In genomic region chr10:50397312-50398140, GRCh38 we compare ENCODE assay signal across 8 cellular contexts.
A peak's percentile ranks its signal among the peaks of the same experiment; 100 is the strongest.
DNase-seq lines count a peak whose midpoint lies in the region; ATAC-seq and TF ChIP-seq lines count a peak whose summit lies in the region.

No MANE protein-coding gene starts in this region.

- H3K4me3 ChIP-seq in GM12864 (ENCODE audit: low read depth, low read length) = peak overlapping the region; percentile 19; the same call in 1 of the 2 replicates
- no peak overlapping the region for H3K4me3 ChIP-seq in Peyer's patch

- no peak overlapping the region for H3K27ac ChIP-seq in Peyer's patch

- no peaks in the 10 kb centered on the region for H3K9me3 Mint-ChIP-seq in central memory CD8-positive, alpha-beta T cell

- H3K4me1 Mint-ChIP-seq in central memory CD8-positive, alpha-beta T cell = peaks cover 54% of the 10 kb centered on the region

- H3K4me1 ChIP-seq in Peyer's patch = no peaks in the 10 kb centered on the region

- DNase-seq in GM12864 (ENCODE audit: low read depth) (no peak), Peyer's patch (no peak), Ammon's horn (ENCODE audit: low spot score) (no peak), NCI-H446 treated with DMSO at 0.1 percent for 48 hours (lab: John Stamatoyannopoulos, UW) (no peak)
- no peak for DNase-seq in central memory CD8-positive, alpha-beta T cell (ENCODE audit: low spot score in 2 of 2)

- peak overlapping the region; percentile 69 for H3K4me3 Mint-ChIP-seq in central memory CD8-positive, alpha-beta T cell

- H3K27ac Mint-ChIP-seq in central memory CD8-positive, alpha-beta T cell (ENCODE audit: low read depth) = peak overlapping the region; percentile 32

- no peak for TF ChIP-seq POLR2A in Peyer's patch (IDR thresholded peaks at IDR 0.05)

- no peaks in the 10 kb centered on the region for H3K27me3 Mint-ChIP-seq in central memory CD8-positive, alpha-beta T cell

- H3K36me3 Mint-ChIP-seq in central memory CD8-positive, alpha-beta T cell (ENCODE audit: insufficient read depth) = peaks cover 10% of the 10 kb centered on the region

- peak; percentile 30 for ATAC-seq in GM19463 (IDR thresholded peaks at IDR 0.05; ENCODE audit: unreplicated experiment)
- peak; percentile 29 for ATAC-seq in HG03139 (IDR thresholded peaks at IDR 0.05; ENCODE audit: unreplicated experiment)
- ATAC-seq in central memory CD8-positive, alpha-beta T cell (replicated peaks; ENCODE audit: extremely low read depth, poor library complexity, severe bottlenecking) = peak; percentile 50
- no peak for ATAC-seq in HG03457 (IDR thresholded peaks at IDR 0.05; ENCODE audit: unreplicated experiment)

- H3K9me3 ChIP-seq in Peyer's patch = no peaks in the 10 kb centered on the region

- TF ChIP-seq CTCF in GM12864 (IDR thresholded peaks at IDR 0.05; ENCODE audit: low read depth, low read length, missing control alignments) = no peak
- TF ChIP-seq CTCF in Peyer's patch (IDR thresholded peaks at IDR 0.05) = no peak

- H3K27me3 ChIP-seq in Peyer's patch = no peaks in the 10 kb centered on the region

- H3K36me3 ChIP-seq in Peyer's patch = no peaks in the 10 kb centered on the region
